In genomic region chr11:17986007-17986710, GRCh38 we compare ENCODE assay signal across 11 cellular contexts. TPM values are rescaled to one million over a fixed set of nuclear protein-coding genes. Genes with fewer than 3 reads are reported as not detected.
A peak's percentile ranks its signal among the peaks of the same experiment; 100 is the strongest.
DNase-seq lines count a peak whose midpoint lies in the region; ATAC-seq and TF ChIP-seq lines count a peak whose summit lies in the region.
"Had no signal": no experiment of that assay in that cellular context is flagged by ENCODE, and none has a peak within 500 bp of the region (broad histone marks: within the 10 kb centered on the region; RNA-seq: fewer than 3 reads in every experiment).

No MANE protein-coding gene starts in this region.

- POLR2A ChIA-PET in WTC11 (lab: Charles Lee) = no interaction called here

- H3K4me3 Mint-ChIP-seq in activated naive CD8-positive, alpha-beta T cell treated with anti-CD3 and anti-CD28 coated beads, Interleukin-2, amount 50 U/mL, for 24 hours = no peak overlapping the region
- no peak overlapping the region for H3K4me3 Mint-ChIP-seq in activated naive CD8-positive, alpha-beta T cell treated with anti-CD3 and anti-CD28 coated beads for 36 hours
- no peak overlapping the region for H3K4me3 Mint-ChIP-seq in WTC11
- H3K4me3 Mint-ChIP-seq in effector memory CD8-positive, alpha-beta T cell = no peak overlapping the region

- H3K9me3 Mint-ChIP-seq in activated naive CD8-positive, alpha-beta T cell treated with anti-CD3 and anti-CD28 coated beads, Interleukin-2, amount 50 U/mL, for 24 hours = peaks cover 7% of the 10 kb centered on the region
- H3K9me3 Mint-ChIP-seq in activated naive CD8-positive, alpha-beta T cell treated with anti-CD3 and anti-CD28 coated beads for 36 hours = no peaks in the 10 kb centered on the region
- H3K9me3 Mint-ChIP-seq in WTC11 = no peaks in the 10 kb centered on the region
- H3K9me3 Mint-ChIP-seq in effector memory CD8-positive, alpha-beta T cell = peaks cover 0 to 2% of the 10 kb centered on the region in 2 donors

- CTCF ChIA-PET in WTC11 (lab: Charles Lee) = interaction anchor here (0.6 to 3.3 kb wide), 6 partner anchors 8 to 594 kb away, joined by 3 to 12 read pairs (median 4); no protein-coding TSS in a partner anchor

- peak overlapping the region; percentile 92 to 96 for H3K27ac ChIP-seq in aorta (ENCODE audit: low read depth in 1 of 2, low read length in 2 of 2)
- H3K27ac ChIP-seq: A549, SK-N-MC had no signal

- DNase-seq in activated naive CD8-positive, alpha-beta T cell treated with anti-CD3 and anti-CD28 coated beads, Interleukin-2, amount 50 U/mL, for 24 hours = no peak
- DNase-seq in activated naive CD8-positive, alpha-beta T cell treated with anti-CD3 and anti-CD28 coated beads for 36 hours = no peak
- peak; percentile 72 to 81 for DNase-seq in cardiac fibroblast (ENCODE audit: low read depth in 2 of 2)
- DNase-seq in left colon = no peak
- DNase-seq in aorta = peak; percentile 67 to 79
- DNase-seq in WTC11 (ENCODE audit: low spot score) = no peak
- no peak for DNase-seq in activated naive CD4-positive, alpha-beta T cell treated with anti-CD3 and anti-CD28 coated beads, Interleukin-2, amount 50 U/mL, for 16 hours
- DNase-seq in effector memory CD8-positive, alpha-beta T cell = no peak
- DNase-seq: effector memory CD4-positive, alpha-beta T cell had no signal

- no peaks in the 10 kb centered on the region for H3K27me3 ChIP-seq in aorta (ENCODE audit: control insufficient read depth in 1 of 2, insufficient read depth in 2 of 2, low read length in 1 of 2)

- TF ChIP-seq CTCF in cardiac fibroblast (IDR thresholded peaks at IDR 0.05; ENCODE audit: low read depth, low read length) (no peak), WTC11 (IDR thresholded peaks at IDR 0.05) (no peak)

- no peak overlapping the region for H3K4me3 ChIP-seq in cardiac fibroblast (replicated peaks in 1 of 2; ENCODE audit: low read depth in 2 of 2, low read length in 2 of 2)
- no peak overlapping the region for H3K4me3 ChIP-seq in aorta (ENCODE audit: low read length in 2 of 2)
- H3K4me3 ChIP-seq: A549, SK-N-MC had no signal

- ATAC-seq in activated naive CD8-positive, alpha-beta T cell treated with anti-CD3 and anti-CD28 coated beads, Interleukin-2, amount 50 U/mL, for 24 hours = peak; percentile 43
- ATAC-seq in left colon = peak; percentile 32
- peak; percentile 76 for ATAC-seq in aorta (ENCODE audit: low FRiP score)
- no peak for ATAC-seq in WTC11
- ATAC-seq in effector memory CD8-positive, alpha-beta T cell (replicated peaks) = no peak

- peaks cover 41% of the 10 kb centered on the region for H3K36me3 Mint-ChIP-seq in activated naive CD8-positive, alpha-beta T cell treated with anti-CD3 and anti-CD28 coated beads, Interleukin-2, amount 50 U/mL, for 24 hours (ENCODE audit: low read depth)
- H3K36me3 Mint-ChIP-seq in activated naive CD8-positive, alpha-beta T cell treated with anti-CD3 and anti-CD28 coated beads for 36 hours = peaks cover 28% of the 10 kb centered on the region
- peaks cover 20% of the 10 kb centered on the region for H3K36me3 Mint-ChIP-seq in WTC11
- H3K36me3 Mint-ChIP-seq in effector memory CD8-positive, alpha-beta T cell (ENCODE audit: insufficient read depth) = peaks cover 11% of the 10 kb centered on the region

- no peaks in the 10 kb centered on the region for H3K27me3 Mint-ChIP-seq in activated naive CD8-positive, alpha-beta T cell treated with anti-CD3 and anti-CD28 coated beads, Interleukin-2, amount 50 U/mL, for 24 hours
- no peaks in the 10 kb centered on the region for H3K27me3 Mint-ChIP-seq in activated naive CD8-positive, alpha-beta T cell treated with anti-CD3 and anti-CD28 coated beads for 36 hours
- no peaks in the 10 kb centered on the region for H3K27me3 Mint-ChIP-seq in WTC11 (ENCODE audit: low read depth)
- no peaks in the 10 kb centered on the region for H3K27me3 Mint-ChIP-seq in effector memory CD8-positive, alpha-beta T cell

- H3K4me1 Mint-ChIP-seq in activated naive CD8-positive, alpha-beta T cell treated with anti-CD3 and anti-CD28 coated beads, Interleukin-2, amount 50 U/mL, for 24 hours = no peaks in the 10 kb centered on the region
- no peaks in the 10 kb centered on the region for H3K4me1 Mint-ChIP-seq in activated naive CD8-positive, alpha-beta T cell treated with anti-CD3 and anti-CD28 coated beads for 36 hours
- no peaks in the 10 kb centered on the region for H3K4me1 Mint-ChIP-seq in WTC11
- peaks cover 0 to 7% of the 10 kb centered on the region in 2 donors for H3K4me1 Mint-ChIP-seq in effector memory CD8-positive, alpha-beta T cell (ENCODE audit: low read depth in 2 of 2)

- intact Hi-C loops in left colon (cut with DNase I, micrococcal nuclease) = loop anchor here (10.0 kb wide), 2 partner anchors 251 to 391 kb away; partner anchors contain the start of gene KCNC1 (in 1 of the 2)
- intact Hi-C loops in aorta (cut with DNase I) = no loop called here

- no peaks in the 10 kb centered on the region for H3K9me3 ChIP-seq in aorta (ENCODE audit: control insufficient read depth, low read length)
- H3K9me3 ChIP-seq: A549 had no signal

- WGBS in aorta, 2 donors = 7 to 8% methylated on average over 7 of the region's 7 CpGs

- H3K36me3 ChIP-seq in aorta (ENCODE audit: control insufficient read depth in 1 of 2, insufficient read depth in 2 of 2, low read length in 1 of 2) = peaks cover 4 to 10% of the 10 kb centered on the region in 2 donors

- peaks cover 4 to 11% of the 10 kb centered on the region in 2 donors for H3K4me1 ChIP-seq in aorta (ENCODE audit: control insufficient read depth in 1 of 2, insufficient read depth in 2 of 2, low read length in 2 of 2)

- no peak overlapping the region for H3K27ac Mint-ChIP-seq in activated naive CD8-positive, alpha-beta T cell treated with anti-CD3 and anti-CD28 coated beads, Interleukin-2, amount 50 U/mL, for 24 hours
- H3K27ac Mint-ChIP-seq in activated naive CD8-positive, alpha-beta T cell treated with anti-CD3 and anti-CD28 coated beads for 36 hours = no peak overlapping the region
- H3K27ac Mint-ChIP-seq in WTC11 = no peak overlapping the region
- H3K27ac Mint-ChIP-seq in effector memory CD8-positive, alpha-beta T cell = no peak overlapping the region

TF ChIP-seq in WTC11, 78 proteins besides CTCF, POLR2A, EP300 and RAD21 (continues in another document):
- TF ChIP-seq FOXP4 (CRISPR knock-in tag; IDR thresholded peaks at IDR 0.05) (no peak), ETV6 (CRISPR knock-in tag; IDR thresholded peaks at IDR 0.05) (no peak), E2F4 (CRISPR knock-in tag; IDR thresholded peaks at IDR 0.05; ENCODE audit: borderline replicate concordance, low read depth) (no peak), IRF1 (CRISPR knock-in tag; IDR thresholded peaks at IDR 0.05) (no peak), TCF7 (CRISPR knock-in tag; IDR thresholded peaks at IDR 0.05; ENCODE audit: low read depth) (no peak), SMAD4 (CRISPR knock-in tag; IDR thresholded peaks at IDR 0.05) (no peak), NFATC4 (CRISPR knock-in tag; IDR thresholded peaks at IDR 0.05) (no peak)

RNA-seq across cellular contexts. Expression of gene SERGEF, which starts 26.7 kb away (rescaled TPM):
- 10 to 100 TPM; 37.0 to 38.0 TPM for total RNA-seq in activated naive CD8-positive, alpha-beta T cell treated with anti-CD3 and anti-CD28 coated beads for 36 hours
- total RNA-seq in left colon (10 to 100 TPM; 28.6 to 30.6 TPM), aorta (10 to 100 TPM; 43.1 to 48.3 TPM), WTC11 (2021) (35.5 to 45.2 TPM (median 45.1 TPM) in 3 replicates)
- 100 to 1,000 TPM in 1 of 2 donors, 10 to 100 TPM in 1; 97.3 to 137 TPM for polyA plus RNA-seq in aorta

RNA-seq across cellular contexts. Expression of gene TPH1, which starts 59.9 kb away (rescaled TPM):
- 1 to 10 TPM in 1 of 2 experiments, under 1 TPM in 1; 0.46 to 1.0 TPM for total RNA-seq in activated naive CD8-positive, alpha-beta T cell treated with anti-CD3 and anti-CD28 coated beads for 36 hours
- total RNA-seq in left colon (10 to 100 TPM; 13.9 to 14.6 TPM), aorta (10 to 100 TPM; 14.9 to 20.0 TPM), WTC11 (2021) (0.07 to 0.14 TPM (median 0.11 TPM) in 3 replicates)
- polyA plus RNA-seq in aorta = 10 to 100 TPM in 1 of 2 donors, 1 to 10 TPM in 1; 5.2 to 22.7 TPM

Comparison
In these comparisons a context has a peak if more than half of its experiments do, and no peak if none do; other contexts are left out.
1. ATAC-seq: peak in activated naive CD8-positive, alpha-beta T cell treated with anti-CD3 and anti-CD28 coated beads, Interleukin-2, amount 50 U/mL, for 24 hours (single experiment), left colon (single experiment) and aorta (single experiment); none in WTC11 (single experiment) and effector memory CD8-positive, alpha-beta T cell (single experiment).
2. DNase-seq: peak in cardiac fibroblast (2 of 2) and aorta (2 of 2); none in activated naive CD8-positive, alpha-beta T cell treated with anti-CD3 and anti-CD28 coated beads, Interleukin-2, amount 50 U/mL, for 24 hours (single experiment), activated naive CD8-positive, alpha-beta T cell treated with anti-CD3 and anti-CD28 coated beads for 36 hours (single experiment), left colon (0 of 2), WTC11 (single experiment), activated naive CD4-positive, alpha-beta T cell treated with anti-CD3 and anti-CD28 coated beads, Interleukin-2, amount 50 U/mL, for 16 hours (single experiment) and effector memory CD8-positive, alpha-beta T cell (0 of 3).
3. RNA of gene TPH1, which starts 59.9 kb away (total RNA-seq): 14.9 to 20.0 TPM in aorta and 13.9 to 14.6 TPM in left colon; 0.46 to 1.0 TPM in activated naive CD8-positive, alpha-beta T cell treated with anti-CD3 and anti-CD28 coated beads for 36 hours and 0.07 to 0.14 TPM in WTC11; every median in the first group is over 4 times any median in the second.
4. intact Hi-C loops: an anchor here in left colon (10.0 kb wide); none called in aorta.